Comparison of ENCODE assay signal across 8 cellular contexts in genomic region chr16:30371248-30371816, GRCh38. TPM values are rescaled to one million over a fixed set of nuclear protein-coding genes. Genes with fewer than 3 reads are reported as not detected.
DNase-seq lines count a peak whose midpoint lies in the region; ATAC-seq and TF ChIP-seq lines count a peak whose summit lies in the region.

No MANE protein-coding gene starts in this region.

- H3K36me3 Mint-ChIP-seq in natural killer cell = no peaks in the 10 kb centered on the region

- H3K4me1 Mint-ChIP-seq in natural killer cell = peaks cover 48 to 57% of the 10 kb centered on the region in 2 donors

- no peaks in the 10 kb centered on the region for H3K27me3 ChIP-seq in BE2C
- no peaks in the 10 kb centered on the region for H3K27me3 ChIP-seq in KMS-11 (ENCODE audit: insufficient read depth, low read depth)

- peaks cover 6% of the 10 kb centered on the region for H3K4me1 ChIP-seq in BE2C
- H3K4me1 ChIP-seq in KMS-11 (ENCODE audit: low read depth, poor library complexity, severe bottlenecking) = peaks cover 34% of the 10 kb centered on the region

- H3K9me3 ChIP-seq in BE2C = no peaks in the 10 kb centered on the region

- H3K4me3 ChIP-seq in BE2C (ENCODE audit: low read depth, low read length) = peak overlapping the region; percentile 58
- H3K4me3 ChIP-seq in KMS-11 (IDR thresholded peaks at IDR 0.05; ENCODE audit: insufficient read depth, low read depth, low read length) = no peak overlapping the region
- peak overlapping the region; percentile 75 for H3K4me3 ChIP-seq in coronary artery

- H2AFZ ChIP-seq in KMS-11 (ENCODE audit: low read depth) = peak overlapping the region; percentile 71; the same call in 1 of the 2 replicates

- no peaks in the 10 kb centered on the region for H3K36me3 ChIP-seq in BE2C
- H3K36me3 ChIP-seq in KMS-11 (ENCODE audit: insufficient read depth) = no peaks in the 10 kb centered on the region

- peak overlapping the region; percentile 93 for H3K4me3 Mint-ChIP-seq in natural killer cell

- no peak for DNase-seq in BE2C
- no peak for DNase-seq in coronary artery (ENCODE audit: low spot score)
- DNase-seq in natural killer cell = no peak
- DNase-seq in stimulated activated CD4-positive, alpha-beta T cell treated with anti-CD3 and anti-CD28 coated beads, Interleukin-4, amount 100 ng/mL, for 1 hour = no peak
- no peak for DNase-seq in T-helper 9 cell

- H3K27ac ChIP-seq in KMS-11 (no peak overlapping the region), coronary artery (peak overlapping the region; percentile 73 to 96)

- ATAC-seq in natural killer cell (no peak), GM19467 (IDR thresholded peaks at IDR 0.05; ENCODE audit: unreplicated experiment) (no peak), HG02642 (IDR thresholded peaks at IDR 0.05; ENCODE audit: poor library complexity, unreplicated experiment) (no peak)

- peak overlapping the region; percentile 91 to 94 for H3K27ac Mint-ChIP-seq in natural killer cell

- no peaks in the 10 kb centered on the region for H3K9me3 Mint-ChIP-seq in natural killer cell

- intact Hi-C loops in natural killer cell (cut with micrococcal nuclease) = loop anchor here (2.0 to 5.0 kb wide), 3 partner anchors 46 to 564 kb away; partner anchors contain the start of genes DCTPP1 and MAZ

- H3K27me3 Mint-ChIP-seq in natural killer cell (ENCODE audit: low read depth in 2 of 2) = peaks cover 0 to 3% of the 10 kb centered on the region in 2 donors

- no peak for TF ChIP-seq CTCF in BE2C (IDR thresholded peaks at IDR 0.05; ENCODE audit: low read depth, low read length)
- TF ChIP-seq CTCF in KMS-11 (conservative IDR thresholded peaks at IDR 0.05; ENCODE audit: low read depth, low read length) = no peak
- TF ChIP-seq CTCF in coronary artery (IDR thresholded peaks at IDR 0.05) = no peak
- TF ChIP-seq CTCF in natural killer cell (IDR thresholded peaks at IDR 0.05) = no peak

- H3K9ac ChIP-seq in KMS-11 = no peak overlapping the region

- peaks cover 34% of the 10 kb centered on the region for H3K79me2 ChIP-seq in KMS-11 (ENCODE audit: insufficient read depth, low read depth)

- H4K20me1 ChIP-seq in KMS-11 (ENCODE audit: insufficient read depth) = no peaks in the 10 kb centered on the region

- peak overlapping the region; percentile 87 for H3K4me2 ChIP-seq in KMS-11

RNA-seq across cellular contexts. Expression of gene TBC1D10B, which starts 1.0 kb away (rescaled TPM):
- polyA plus RNA-seq in BE2C (2012; ENCODE audit: insufficient read depth, insufficient read length, low read depth) = 96.8 TPM
- 10 to 100 TPM; 43.0 to 55.3 (median 50.2) TPM for total RNA-seq in natural killer cell

RNA-seq across cellular contexts. Expression of gene MYL11, which starts 3.3 kb away (rescaled TPM):
- polyA plus RNA-seq in BE2C (2012; ENCODE audit: insufficient read depth, insufficient read length, low read depth) = 2.4 TPM
- 1 to 10 TPM; 2.9 to 8.0 (median 7.2) TPM for total RNA-seq in natural killer cell

RNA-seq across cellular contexts. Expression of gene SEPTIN1, which starts 11.0 kb away (rescaled TPM):
- 2.3 TPM for polyA plus RNA-seq in BE2C (2012; ENCODE audit: insufficient read depth, insufficient read length, low read depth)
- 100 to 1,000 TPM; 196 to 210 (median 205) TPM for total RNA-seq in natural killer cell

RNA-seq across cellular contexts. Expression of gene CD2BP2, which starts 16.2 kb away (rescaled TPM):
- 143 TPM for polyA plus RNA-seq in BE2C (2012; ENCODE audit: insufficient read depth, insufficient read length, low read depth)
- 100 to 1,000 TPM in 1 of 3 donors, 10 to 100 TPM in 2; 79.5 to 104 (median 87.7) TPM for total RNA-seq in natural killer cell

RNA-seq across cellular contexts. Expression of gene ZNF48, which starts 23.9 kb away (rescaled TPM):
- 66.7 TPM for polyA plus RNA-seq in BE2C (2012; ENCODE audit: insufficient read depth, insufficient read length, low read depth)
- total RNA-seq in natural killer cell = 1 to 10 TPM; 5.5 to 7.4 (median 7.1) TPM
